In the genomic region with DNA sequence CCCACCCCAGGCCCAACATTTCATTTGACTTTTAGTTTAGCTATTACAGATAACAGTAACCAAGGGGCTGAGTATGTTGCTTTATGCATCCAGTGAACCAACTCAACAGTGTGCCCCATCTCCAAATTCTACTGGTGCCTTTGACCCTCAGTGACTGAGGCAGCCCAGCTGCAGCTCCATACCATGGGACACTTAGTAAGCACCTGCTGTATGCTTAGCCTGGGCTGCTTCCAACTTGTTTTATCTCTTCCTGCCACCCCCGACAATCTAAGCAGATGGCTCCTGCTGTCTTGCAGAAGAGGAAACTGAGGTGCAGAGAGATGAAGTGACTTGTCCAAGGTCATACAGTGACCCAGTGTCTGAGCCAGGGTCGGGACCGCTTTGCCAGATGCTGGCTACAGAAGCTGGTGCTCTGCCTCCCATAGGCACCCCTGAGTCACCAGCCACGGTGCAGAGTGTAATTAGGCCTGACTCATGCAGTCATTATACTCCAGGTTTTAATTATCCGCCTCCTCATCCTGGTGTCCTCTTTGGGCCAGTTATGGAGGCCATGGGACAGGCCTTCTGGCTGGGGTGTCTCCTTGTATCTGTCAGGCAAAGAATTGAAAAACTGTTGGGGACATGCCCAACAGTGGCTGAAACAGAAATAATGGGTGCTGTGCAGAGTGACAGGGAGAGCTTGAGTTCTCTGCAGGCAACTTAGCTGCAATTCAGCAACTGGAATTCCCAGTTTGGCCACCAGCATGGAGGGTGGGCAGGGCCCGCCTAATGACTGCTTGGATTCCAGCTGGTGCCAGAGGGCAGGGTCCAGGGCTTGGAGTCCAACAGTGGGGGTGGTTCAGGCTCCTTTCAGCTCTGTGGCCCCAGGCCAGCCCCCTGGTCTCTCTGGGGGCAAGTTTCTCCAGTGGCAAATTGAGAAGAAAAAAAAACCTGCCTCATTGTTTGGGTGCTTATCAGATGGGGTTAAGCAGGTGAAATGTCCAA, we compare ENCODE assay signal across 1 cellular context.
TF ChIP-seq lines count a peak whose summit lies in the region.

No MANE protein-coding gene starts in this region.

TF ChIP-seq in H1, 55 proteins besides CTCF, POLR2A, EP300 and RAD21:
- TF ChIP-seq SIRT6 (IDR thresholded peaks at IDR 0.05; ENCODE audit: low read length) (no peak), EZH2 (IDR thresholded peaks at IDR 0.05; ENCODE audit: low read depth, low read length, severe bottlenecking) (no peak), JUND (IDR thresholded peaks at IDR 0.05; ENCODE audit: low read length) (no peak)
